In the genomic region with DNA sequence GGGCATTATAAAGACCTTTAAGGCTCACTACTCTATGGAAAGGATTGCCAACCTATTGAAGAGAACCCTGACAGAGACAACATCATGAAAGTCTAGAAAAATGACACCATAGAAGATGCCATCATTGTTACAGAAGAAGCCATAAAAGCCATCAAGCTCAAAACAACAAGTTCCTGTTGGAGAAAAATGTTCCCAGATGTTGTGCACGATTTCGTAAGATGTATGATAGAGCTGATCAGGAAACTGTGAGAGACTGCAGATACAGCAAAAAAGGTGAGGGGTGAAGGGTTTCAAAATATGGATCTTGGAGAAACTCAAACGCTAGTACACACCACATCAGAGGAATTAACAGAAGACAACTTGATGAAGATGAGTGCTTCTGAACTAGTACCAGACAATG, we compare ENCODE assay signal across 20 cellular contexts. TPM values are rescaled to one million over a fixed set of nuclear protein-coding genes. Genes with fewer than 3 reads are reported as not detected.
"Had no signal": no experiment of that assay in that cellular context is flagged by ENCODE, and none has a peak within 500 bp of the region (broad histone marks: within the 10 kb centered on the region; RNA-seq: fewer than 3 reads in every experiment).

No MANE protein-coding gene starts in this region.

- H3K27ac ChIP-seq: WERI-Rb-1 had no signal

- H3K27me3 ChIP-seq: MG63 had no signal

- H3K9me3 ChIP-seq: MG63 had no signal

- H3K36me3 ChIP-seq: MG63 had no signal

- DNase-seq: activated CD4-positive, alpha-beta memory T cell treated with anti-CD3 and anti-CD28 coated beads, Interleukin-2, amount 10 ng/mL, durations not matched to agents 7 days and 5 days; activated CD4-positive, alpha-beta T cell treated with anti-CD3 and anti-CD28 coated beads for 36 hours; activated CD4-positive, alpha-beta T cell treated with anti-CD3 and anti-CD28 coated beads, Interleukin-2, amount 50 U/mL, for 1 hour; activated gamma-delta T cell; activated naive CD4-positive, alpha-beta T cell treated with anti-CD3 and anti-CD28 coated beads for 36 hours; activated T-cell treated with anti-CD3 and anti-CD28 coated beads for 4 hours; activated T-cell treated with anti-CD3 and anti-CD28 coated beads, Interleukin-2, amount 50 U/mL, for 48 hours; MG63; NCI-H1048; NCI-H146; NCI-H2029; NCI-H2107; NCI-H345; NCI-H510A; NCI-H526 treated with DMSO at 0.1 percent for 48 hours; NCI-H82; SIG-M5; T-cell; WERI-Rb-1 had no signal

- H3K4me3 ChIP-seq: MG63 had no signal

RNA-seq across cellular contexts. Expression of a gene that starts 53.3 kb away (rescaled TPM):
- total RNA-seq: OCI-LY7 had no signal
